In genomic region chr2:217106650-217107014, GRCh38 we compare ENCODE assay signal across 13 cellular contexts.
DNase-seq lines count a peak whose midpoint lies in the region; ATAC-seq, FAIRE-seq and TF ChIP-seq lines count a peak whose summit lies in the region.
"Had no signal": no experiment of that assay in that cellular context is flagged by ENCODE, and none has a peak within 500 bp of the region (broad histone marks: within the 10 kb centered on the region; RNA-seq: fewer than 3 reads in every experiment).

No MANE protein-coding gene starts in this region.

- no peaks in the 10 kb centered on the region for H4K20me1 ChIP-seq in H9 (ENCODE audit: control insufficient read depth, insufficient read depth, insufficient read length)

- H2BK20ac ChIP-seq in H9 (ENCODE audit: low read depth, low read length, poor library complexity, severe bottlenecking), result no peak overlapping the region

- intact Hi-C loops in pancreas (cut with DNase I), result no loop called here
- intact Hi-C loops in dorsolateral prefrontal cortex (cut with DNase I), result no loop called here

- no peaks in the 10 kb centered on the region for H3K27me3 Mint-ChIP-seq in H9 (ENCODE audit: low read depth)
- peaks cover 12% of the 10 kb centered on the region for H3K27me3 Mint-ChIP-seq in activated CD4-positive, alpha-beta memory T cell treated with anti-CD3 and anti-CD28 coated beads, Interleukin-2, amount 10 ng/mL, durations not matched to agents 7 days and 5 days

- no peak overlapping the region for H3K27ac Mint-ChIP-seq in H9
- H3K27ac Mint-ChIP-seq in activated CD4-positive, alpha-beta memory T cell treated with anti-CD3 and anti-CD28 coated beads, Interleukin-2, amount 10 ng/mL, durations not matched to agents 7 days and 5 days, result no peak overlapping the region
- H3K27ac Mint-ChIP-seq: T-helper 17 cell had no signal

- peaks cover 21 to 25% of the 10 kb centered on the region in 2 experiments for H3K4me1 Mint-ChIP-seq in H9
- H3K4me1 Mint-ChIP-seq in activated CD4-positive, alpha-beta memory T cell treated with anti-CD3 and anti-CD28 coated beads, Interleukin-2, amount 10 ng/mL, durations not matched to agents 7 days and 5 days, result peaks cover 24% of the 10 kb centered on the region
- H3K4me1 Mint-ChIP-seq: T-helper 17 cell had no signal

- no peak overlapping the region for H3K56ac ChIP-seq in H9 (ENCODE audit: insufficient read length, low read depth, low read length)

- no peak overlapping the region for H3T11ph ChIP-seq in H9 (ENCODE audit: low read length)

- H3K4me3 ChIP-seq in AG04450 (ENCODE audit: low read depth, low read length) (no peak overlapping the region), pancreas (no peak overlapping the region), dorsolateral prefrontal cortex (no peak overlapping the region)
- H3K4me3 ChIP-seq: skin epidermis, thyroid gland had no signal

- H2BK5ac ChIP-seq in H9 (ENCODE audit: insufficient read length, low read length), result no peak overlapping the region

- H3K36me3 ChIP-seq in pancreas, result no peaks in the 10 kb centered on the region
- H3K36me3 ChIP-seq: thyroid gland had no signal

- CTCF ChIA-PET in AG04450 (lab: Charles Lee), result interaction anchor here (1.3 kb wide), 1 partner anchor 12 kb away, joined by 4 read pairs; no protein-coding TSS in a partner anchor
- CTCF ChIA-PET in activated CD4-positive, alpha-beta memory T cell treated with anti-CD3 and anti-CD28 coated beads, Interleukin-2, amount 10 ng/mL, durations not matched to agents 7 days and 5 days (lab: Charles Lee), result no interaction called here

- H4K91ac ChIP-seq in H9 (ENCODE audit: insufficient read length, low read depth, low read length), result no peak overlapping the region

- H3K36me3 Mint-ChIP-seq in H9 (ENCODE audit: insufficient read depth in 1 of 3, low read depth in 3 of 3), result no peaks in the 10 kb centered on the region; a peak in 1 of 7 replicates
- no peaks in the 10 kb centered on the region for H3K36me3 Mint-ChIP-seq in activated CD4-positive, alpha-beta memory T cell treated with anti-CD3 and anti-CD28 coated beads, Interleukin-2, amount 10 ng/mL, durations not matched to agents 7 days and 5 days (ENCODE audit: low read depth)

- H2BK12ac ChIP-seq in H9 (ENCODE audit: insufficient read length, low read depth, low read length), result no peak overlapping the region

- H3K79me1 ChIP-seq in H9 (ENCODE audit: insufficient read depth, low read depth, low read length, poor library complexity, severe bottlenecking), result no peaks in the 10 kb centered on the region

- H3K9me3 Mint-ChIP-seq in H9, result no peaks in the 10 kb centered on the region
- no peaks in the 10 kb centered on the region for H3K9me3 Mint-ChIP-seq in activated CD4-positive, alpha-beta memory T cell treated with anti-CD3 and anti-CD28 coated beads, Interleukin-2, amount 10 ng/mL, durations not matched to agents 7 days and 5 days

- H3K23ac ChIP-seq in H9 (ENCODE audit: insufficient read length, low read depth, low read length), result no peak overlapping the region

- POLR2A ChIA-PET in AG04450 (lab: Yijun Ruan, JAX), result interaction anchor here (1.0 kb wide), 1 partner anchor 411 kb away, joined by 16 read pairs; the partner anchor contains the start of gene IGFBP5
- POLR2A ChIA-PET in activated CD4-positive, alpha-beta memory T cell treated with anti-CD3 and anti-CD28 coated beads, Interleukin-2, amount 10 ng/mL, durations not matched to agents 7 days and 5 days (lab: Charles Lee), result no interaction called here

- no peak overlapping the region for H3K4ac ChIP-seq in H9 (ENCODE audit: low read depth, low read length)

- ATAC-seq in pancreas, result no peak
- ATAC-seq: T-helper 17 cell had no signal

- no peaks in the 10 kb centered on the region for H3K79me2 ChIP-seq in H9 (ENCODE audit: insufficient read depth, low read length)

- H3K27me3 ChIP-seq in AG04450 (ENCODE audit: control insufficient read depth, insufficient read depth, low read length), result no peaks in the 10 kb centered on the region
- no peaks in the 10 kb centered on the region; the same call in 1 of the 2 replicates for H3K27me3 ChIP-seq in H9 (ENCODE audit: insufficient read depth, low read length)
- H3K27me3 ChIP-seq in pancreas, result no peaks in the 10 kb centered on the region
- H3K27me3 ChIP-seq in dorsolateral prefrontal cortex, result peaks cover 0 to 2% (median 0%) of the 10 kb centered on the region in 45 donors
- H3K27me3 ChIP-seq: thyroid gland had no signal

- no peak overlapping the region for H2AK5ac ChIP-seq in H9 (ENCODE audit: insufficient read length, low read length)

- H3K4me3 Mint-ChIP-seq in H9, result no peak overlapping the region
- H3K4me3 Mint-ChIP-seq in activated CD4-positive, alpha-beta memory T cell treated with anti-CD3 and anti-CD28 coated beads, Interleukin-2, amount 10 ng/mL, durations not matched to agents 7 days and 5 days, result no peak overlapping the region
- H3K4me3 Mint-ChIP-seq: T-helper 17 cell had no signal

- no peak overlapping the region for H2BK15ac ChIP-seq in H9 (ENCODE audit: low read depth, low read length)

- no peak for FAIRE-seq in pancreas (lab: Jason Lieb, UNC)

- DNase-seq in AG04450 (ENCODE audit: low read depth, low spot score) (no peak), H9 (no peak), iPS DF 4.7 (ENCODE audit: extremely low read depth, low spot score) (peak; percentile 51), pancreas (no peak), dorsolateral prefrontal cortex (no peak), MV-4-11 (lab: John Stamatoyannopoulos, UW) (no peak)
- no peak for DNase-seq in activated CD4-positive, alpha-beta memory T cell treated with anti-CD3 and anti-CD28 coated beads, Interleukin-2, amount 10 ng/mL, durations not matched to agents 7 days and 5 days
- DNase-seq: activated effector memory CD4-positive, alpha-beta T cell treated with anti-CD3 and anti-CD28 coated beads, Interleukin-2, amount 50 U/mL, for 16 hours; NCI-H1105 treated with DMSO at 0.1 percent for 48 hours; T-helper 17 cell; thyroid gland had no signal

- H3K18ac ChIP-seq in H9 (ENCODE audit: insufficient read length, low read depth, low read length), result no peak overlapping the region

- no peaks in the 10 kb centered on the region for H3K23me2 ChIP-seq in H9 (ENCODE audit: insufficient read length, low read depth, low read length, poor library complexity, severe bottlenecking)

- TF ChIP-seq CTCF in AG04450 (IDR thresholded peaks at IDR 0.05; ENCODE audit: low read depth, low read length), result peak; percentile 53
- TF ChIP-seq CTCF in H9 (conservative IDR thresholded peaks at IDR 0.05), result peak; percentile 91
- 0 out of 2 replicates have a peak, but pooled peaks have one; percentile 15 for TF ChIP-seq CTCF in VCaP (conservative IDR thresholded peaks at IDR 0.05)
- no peak for TF ChIP-seq CTCF in pancreas (IDR thresholded peaks at IDR 0.05)
- peak in 4 of 56 donors; percentile 9 to 19 (median 12) for TF ChIP-seq CTCF in dorsolateral prefrontal cortex (IDR thresholded peaks at IDR 0.05 in 54 of 56, conservative IDR thresholded peaks at IDR 0.05 in 2 of 56; ENCODE audit: low read depth in 1 of 56, partially characterized antibody in 56 of 56)

- no peak overlapping the region for H3K4me2 ChIP-seq in H9 (ENCODE audit: insufficient read depth, insufficient read length, low read length)

- H3K9ac ChIP-seq in H9 (ENCODE audit: extremely low read depth, insufficient read length, low read length), result no peak overlapping the region

- no peak overlapping the region for H4K5ac ChIP-seq in H9 (ENCODE audit: insufficient read length, low read depth, low read length)

- H4K8ac ChIP-seq in H9 (replicated peaks; ENCODE audit: insufficient read length, low read depth, low read length), result no peak overlapping the region

- WGBS in H9 (ENCODE audit: extremely low coverage, insufficient read length, low lambda C conversion rate), result no CpG with 5 or more reads among the region's 3 CpGs
- WGBS in pancreas, 2 donors, result 71 to 74% methylated on average over 3 of the region's 3 CpGs

- no peak overlapping the region for H3K14ac ChIP-seq in H9 (ENCODE audit: insufficient read depth, low read length)

- no peak overlapping the region for H2AFZ ChIP-seq in H9 (ENCODE audit: low read length)

- H3K27ac ChIP-seq in AG04450 (ENCODE audit: low read depth, low read length) (peak overlapping the region; percentile 87), H9 (ENCODE audit: insufficient read length, low read depth, low read length) (no peak overlapping the region), VCaP (no peak overlapping the region), pancreas (no peak overlapping the region), dorsolateral prefrontal cortex (no peak overlapping the region)
- H3K27ac ChIP-seq: thyroid gland had no signal

- H3K4me1 ChIP-seq in H9 (ENCODE audit: insufficient read depth, low read length) (peaks cover 3% of the 10 kb centered on the region; the same call in 1 of the 2 replicates), pancreas (no peaks in the 10 kb centered on the region)

- H2BK120ac ChIP-seq in H9 (ENCODE audit: low read depth, low read length, poor library complexity, severe bottlenecking), result no peak overlapping the region

- H3K9me3 ChIP-seq in AG04450 (ENCODE audit: control insufficient read depth, insufficient read depth, low read length) (no peaks in the 10 kb centered on the region), H9 (ENCODE audit: control insufficient read depth, low read depth, low read length) (no peaks in the 10 kb centered on the region), pancreas (no peaks in the 10 kb centered on the region)
- H3K9me3 ChIP-seq: thyroid gland had no signal

Comparison
In these comparisons a context has a peak if more than half of its experiments do, and no peak if none do; other contexts are left out.
1. CTCF ChIP-seq: peak in AG04450 (single experiment), H9 (single experiment) and VCaP (single experiment); none in pancreas (0 of 4).